Comparison of ENCODE assay signal across 17 cellular contexts in the genomic region with DNA sequence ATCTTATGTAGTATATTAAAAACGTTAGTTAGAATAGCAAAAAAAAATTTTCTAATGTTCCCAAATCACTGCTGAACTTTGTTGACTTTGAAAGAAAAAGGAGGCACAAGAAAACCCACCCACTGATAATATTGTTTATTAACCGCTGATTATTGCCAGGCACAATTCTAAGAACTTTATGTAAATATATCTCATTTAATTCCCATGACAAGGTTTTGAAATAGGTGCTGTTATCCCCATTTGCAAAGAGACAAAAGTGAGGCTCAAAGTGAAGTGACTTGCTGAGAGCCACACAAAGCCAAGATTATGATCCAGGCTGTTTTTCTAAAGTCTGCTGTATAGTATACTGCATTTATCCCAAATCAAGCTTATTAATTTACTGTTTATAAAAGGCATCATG. TPM values are rescaled to one million over a fixed set of nuclear protein-coding genes. Genes with fewer than 3 reads are reported as not detected.
DNase-seq lines count a peak whose midpoint lies in the region; ATAC-seq and TF ChIP-seq lines count a peak whose summit lies in the region.
"Had no signal": no experiment of that assay in that cellular context is flagged by ENCODE, and none has a peak within 500 bp of the region (broad histone marks: within the 10 kb centered on the region; RNA-seq: fewer than 3 reads in every experiment).

No MANE protein-coding gene starts in this region.

- intact Hi-C loops in heart left ventricle (cut with DNase I) = no loop called here

- peaks cover 0 to 93% (median 82%) of the 10 kb centered on the region in 9 donors for H3K36me3 ChIP-seq in heart left ventricle

- no peak for TF ChIP-seq POLR2A in heart left ventricle (IDR thresholded peaks at IDR 0.05)

- no peaks in the 10 kb centered on the region for H3K9me3 ChIP-seq in heart left ventricle
- H3K9me3 ChIP-seq: suprapubic skin had no signal

- peaks cover 31% of the 10 kb centered on the region for H3K36me3 Mint-ChIP-seq in memory B cell

- no peak overlapping the region for H3K27ac ChIP-seq in heart left ventricle
- H3K27ac ChIP-seq: suprapubic skin had no signal

- no peak overlapping the region for H3K4me3 ChIP-seq in heart left ventricle
- H3K4me3 ChIP-seq: suprapubic skin had no signal

- peaks cover 0 to 22% (median 0%) of the 10 kb centered on the region in 12 donors for H3K4me1 ChIP-seq in heart left ventricle
- H3K4me1 ChIP-seq: suprapubic skin had no signal

- H3K4me1 Mint-ChIP-seq in memory B cell = no peaks in the 10 kb centered on the region

- H3K27me3 Mint-ChIP-seq in memory B cell = no peaks in the 10 kb centered on the region

- H3K4me3 Mint-ChIP-seq in memory B cell = no peak overlapping the region

- ATAC-seq in GM18502 (IDR thresholded peaks at IDR 0.05; ENCODE audit: poor library complexity, unreplicated experiment) = peak; percentile 16
- peak; percentile 8 for ATAC-seq in GM19438 (IDR thresholded peaks at IDR 0.05; ENCODE audit: low read depth, unreplicated experiment)
- peak; percentile 2 for ATAC-seq in HG02981 (IDR thresholded peaks at IDR 0.05; ENCODE audit: unreplicated experiment)
- no peak for ATAC-seq in memory B cell (ENCODE audit: low read depth)
- ATAC-seq in HG03025 (IDR thresholded peaks at IDR 0.05; ENCODE audit: low FRiP score, unreplicated experiment) = no peak
- ATAC-seq in heart left ventricle = no peak
- ATAC-seq: left lobe of liver had no signal

- no peak for TF ChIP-seq CTCF in heart left ventricle (IDR thresholded peaks at IDR 0.05)

- H3K27me3 ChIP-seq in heart left ventricle = no peaks in the 10 kb centered on the region
- H3K27me3 ChIP-seq: suprapubic skin had no signal

- no peaks in the 10 kb centered on the region for H3K9me3 Mint-ChIP-seq in memory B cell

- peak overlapping the region; percentile 60 for H3K27ac Mint-ChIP-seq in memory B cell

- 77 to 89% (median 82%) methylated on average over 2 of the region's 2 CpGs for WGBS in heart left ventricle, 4 donors

- DNase-seq in memory B cell (ENCODE audit: low spot score in 2 of 2) (no peak), OCI-M1 (lab: John Stamatoyannopoulos, UW) (no peak), heart left ventricle (no peak), middle frontal gyrus (ENCODE audit: extremely low spot score, low spot score) (no peak)
- DNase-seq: activated CD8-positive, alpha-beta memory T cell treated with anti-CD3 and anti-CD28 coated beads for 24 hours; activated effector memory CD4-positive, alpha-beta T cell treated with anti-CD3 and anti-CD28 coated beads, Interleukin-2, amount 50 U/mL, for 16 hours; GDM1; Karpas-422; NCI-H1105; NCI-H2171; NCI-H82 had no signal

RNA-seq across cellular contexts. Expression of gene SASS6, which starts 56.4 kb away (rescaled TPM):
- total RNA-seq in heart left ventricle = 1 to 10 TPM; 1.5 to 2.2 (median 1.8) TPM
- 1 to 10 TPM; 1.1 to 1.6 TPM for polyA plus RNA-seq in heart left ventricle

RNA-seq across cellular contexts. Expression of gene TRMT13, which starts 56.6 kb away (rescaled TPM):
- 1 to 10 TPM; 2.0 to 8.1 (median 5.9) TPM for total RNA-seq in heart left ventricle
- 1 to 10 TPM; 6.2 to 8.1 TPM for polyA plus RNA-seq in heart left ventricle

Comparison
In these comparisons a context has a peak if more than half of its experiments do, and no peak if none do; other contexts are left out.
1. ATAC-seq: peak in GM18502 (single experiment), GM19438 (single experiment) and HG02981 (single experiment); none in memory B cell (single experiment), HG03025 (single experiment) and heart left ventricle (0 of 4).